13 cellular contexts compared by ENCODE assay signal in genomic region chr9:113992994-113993393, GRCh38.
A peak's percentile ranks its signal among the peaks of the same experiment; 100 is the strongest.
DNase-seq lines count a peak whose midpoint lies in the region; ATAC-seq and TF ChIP-seq lines count a peak whose summit lies in the region.
"Had no signal": no experiment of that assay in that cellular context is flagged by ENCODE, and none has a peak within 500 bp of the region (broad histone marks: within the 10 kb centered on the region; RNA-seq: fewer than 3 reads in every experiment).

No MANE protein-coding gene starts in this region.

- peaks cover 32% of the 10 kb centered on the region for H3K4me1 ChIP-seq in suprapubic skin

- peaks cover 13% of the 10 kb centered on the region for H3K4me1 Mint-ChIP-seq in activated naive CD8-positive, alpha-beta T cell treated with anti-CD3 and anti-CD28 coated beads, Interleukin-2, amount 10 ng/mL, durations not matched to agents 7 days and 5 days
- peaks cover 20% of the 10 kb centered on the region for H3K4me1 Mint-ChIP-seq in activated naive CD8-positive, alpha-beta T cell treated with anti-CD3 and anti-CD28 coated beads for 36 hours

- TF ChIP-seq CTCF in suprapubic skin (IDR thresholded peaks at IDR 0.05) (no peak), GM10248 (IDR thresholded peaks at IDR 0.05; ENCODE audit: control extremely low read depth, extremely low read depth, low read depth, missing control alignments) (no peak)

- H3K36me3 ChIP-seq in suprapubic skin = peaks cover 7% of the 10 kb centered on the region

- H3K9me3 Mint-ChIP-seq in activated naive CD8-positive, alpha-beta T cell treated with anti-CD3 and anti-CD28 coated beads, Interleukin-2, amount 10 ng/mL, durations not matched to agents 7 days and 5 days = no peaks in the 10 kb centered on the region
- H3K9me3 Mint-ChIP-seq in activated naive CD8-positive, alpha-beta T cell treated with anti-CD3 and anti-CD28 coated beads for 36 hours = no peaks in the 10 kb centered on the region

- H3K36me3 Mint-ChIP-seq in activated naive CD8-positive, alpha-beta T cell treated with anti-CD3 and anti-CD28 coated beads, Interleukin-2, amount 10 ng/mL, durations not matched to agents 7 days and 5 days = no peaks in the 10 kb centered on the region
- H3K36me3 Mint-ChIP-seq in activated naive CD8-positive, alpha-beta T cell treated with anti-CD3 and anti-CD28 coated beads for 36 hours = no peaks in the 10 kb centered on the region

- WGBS in suprapubic skin = 67% methylated on average over 6 of the region's 6 CpGs

- peak; percentile 87 for ATAC-seq in activated naive CD8-positive, alpha-beta T cell treated with anti-CD3 and anti-CD28 coated beads, Interleukin-2, amount 10 ng/mL, durations not matched to agents 7 days and 5 days (ENCODE audit: low read depth)
- peak; percentile 1 for ATAC-seq in left lobe of liver
- ATAC-seq in GM18520 (IDR thresholded peaks at IDR 0.05; ENCODE audit: unreplicated experiment) = no peak

- H3K27me3 Mint-ChIP-seq in activated naive CD8-positive, alpha-beta T cell treated with anti-CD3 and anti-CD28 coated beads, Interleukin-2, amount 10 ng/mL, durations not matched to agents 7 days and 5 days = peaks cover 12% of the 10 kb centered on the region
- H3K27me3 Mint-ChIP-seq in activated naive CD8-positive, alpha-beta T cell treated with anti-CD3 and anti-CD28 coated beads for 36 hours = no peaks in the 10 kb centered on the region

- POLR2A ChIA-PET in activated naive CD8-positive, alpha-beta T cell treated with anti-CD3 and anti-CD28 coated beads, Interleukin-2, amount 10 ng/mL, durations not matched to agents 7 days and 5 days (lab: Charles Lee) = no interaction called here
- POLR2A ChIA-PET in GM10248 (lab: Yijun Ruan, JAX) = no interaction called here

- CTCF ChIA-PET in GM10248 (lab: Yijun Ruan, JAX) = no interaction called here

- H3K4me3 ChIP-seq in suprapubic skin = no peak overlapping the region

- DNase-seq in activated naive CD8-positive, alpha-beta T cell treated with anti-CD3 and anti-CD28 coated beads, Interleukin-2, amount 10 ng/mL, durations not matched to agents 7 days and 5 days = peak; percentile 36
- no peak for DNase-seq in activated naive CD8-positive, alpha-beta T cell treated with anti-CD3 and anti-CD28 coated beads for 36 hours
- DNase-seq in SIG-M5 treated with dmso at 0.1 percent for 504 hours (lab: John Stamatoyannopoulos, UW; ENCODE audit: unreplicated experiment) = peak; percentile 87
- no peak for DNase-seq in left lobe of liver (ENCODE audit: low spot score)
- peak; percentile 27 to 29 for DNase-seq in suprapubic skin (ENCODE audit: low spot score in 2 of 2)
- DNase-seq in ecto neural progenitor cell (ENCODE audit: low spot score) = no peak
- DNase-seq in GM10248 (ENCODE audit: extremely low spot score) = no peak
- DNase-seq: activated CD4-positive, alpha-beta T cell treated with anti-CD3 and anti-CD28 coated beads, Interleukin-2, amount 50 U/mL, for 4 hours; activated naive CD4-positive, alpha-beta T cell treated with Interleukin-2 at 50 U/mL for 16 hours; DMS 273 treated with DMSO at 0.1 percent for 48 hours; NCI-H446 had no signal

- no peak for TF ChIP-seq EP300 in suprapubic skin (IDR thresholded peaks at IDR 0.05)

- no peaks in the 10 kb centered on the region for H3K9me3 ChIP-seq in suprapubic skin

- no peaks in the 10 kb centered on the region for H3K27me3 ChIP-seq in suprapubic skin

- H3K27ac Mint-ChIP-seq in activated naive CD8-positive, alpha-beta T cell treated with anti-CD3 and anti-CD28 coated beads, Interleukin-2, amount 10 ng/mL, durations not matched to agents 7 days and 5 days = peak overlapping the region; percentile 50
- no peak overlapping the region for H3K27ac Mint-ChIP-seq in activated naive CD8-positive, alpha-beta T cell treated with anti-CD3 and anti-CD28 coated beads for 36 hours

- TF ChIP-seq POLR2A in suprapubic skin (IDR thresholded peaks at IDR 0.05) = no peak

- no peak overlapping the region for H3K27ac ChIP-seq in suprapubic skin
- H3K27ac ChIP-seq: epithelial cell of prostate had no signal

- H3K4me3 Mint-ChIP-seq in activated naive CD8-positive, alpha-beta T cell treated with anti-CD3 and anti-CD28 coated beads, Interleukin-2, amount 10 ng/mL, durations not matched to agents 7 days and 5 days = peak overlapping the region; percentile 72
- no peak overlapping the region for H3K4me3 Mint-ChIP-seq in activated naive CD8-positive, alpha-beta T cell treated with anti-CD3 and anti-CD28 coated beads for 36 hours

Comparison
In these comparisons a context has a peak if more than half of its experiments do, and no peak if none do; other contexts are left out.
1. DNase-seq: peak in activated naive CD8-positive, alpha-beta T cell treated with anti-CD3 and anti-CD28 coated beads, Interleukin-2, amount 10 ng/mL, durations not matched to agents 7 days and 5 days (single experiment), SIG-M5 treated with dmso at 0.1 percent for 504 hours (single experiment) and suprapubic skin (2 of 2); none in activated naive CD8-positive, alpha-beta T cell treated with anti-CD3 and anti-CD28 coated beads for 36 hours (single experiment), left lobe of liver (single experiment), ecto neural progenitor cell (single experiment) and GM10248 (single experiment).